In the genomic region with DNA sequence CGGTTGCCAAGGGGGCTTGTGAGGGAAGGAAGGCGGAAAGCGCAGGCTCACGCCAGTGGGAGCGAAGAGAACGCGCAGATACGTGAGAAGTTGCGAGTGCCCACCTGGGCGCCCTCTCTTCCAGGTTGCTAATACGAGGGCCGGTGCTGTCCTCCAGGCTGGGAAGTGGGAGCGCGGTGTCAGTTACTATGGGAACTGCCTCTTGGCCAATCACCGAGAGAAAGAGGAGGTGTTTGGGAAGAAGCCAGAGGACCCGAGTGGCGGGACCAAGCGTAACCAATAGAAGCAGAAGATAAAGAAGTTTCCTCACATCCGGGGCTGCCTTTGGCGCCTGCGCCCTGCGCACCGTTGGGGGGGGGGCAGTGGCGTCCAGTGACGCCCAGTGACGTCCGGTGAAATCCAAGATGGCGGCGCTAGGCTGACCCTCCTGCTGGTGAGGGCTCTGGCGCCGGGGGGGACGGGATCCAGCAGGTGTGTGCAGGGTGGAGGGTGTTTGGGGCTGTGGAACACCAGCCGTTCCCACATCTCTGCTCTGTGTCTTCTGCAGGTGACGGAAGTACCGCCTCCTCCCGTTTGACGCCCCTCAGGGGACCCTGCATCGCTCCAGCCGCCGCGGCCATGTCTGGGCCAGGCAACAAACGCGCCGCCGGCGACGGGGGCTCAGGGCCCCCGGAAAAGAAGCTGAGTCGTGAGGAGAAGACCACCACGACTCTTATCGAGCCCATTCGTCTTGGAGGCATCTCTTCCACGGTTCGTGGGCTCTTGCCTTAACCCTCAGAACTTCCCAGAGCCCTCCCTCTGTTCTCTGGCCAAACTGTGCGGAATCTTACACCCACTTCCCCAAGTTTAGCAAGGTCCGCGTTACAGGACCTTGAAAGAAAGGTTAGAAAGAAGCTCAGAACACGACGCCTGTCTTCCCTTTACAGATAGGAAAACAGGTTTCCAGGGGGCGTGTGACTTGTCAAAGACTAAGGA, we compare ENCODE assay signal across 8 cellular contexts. TPM values are rescaled to one million over a fixed set of nuclear protein-coding genes. Genes with fewer than 3 reads are reported as not detected.
DNase-seq lines count a peak whose midpoint lies in the region; ATAC-seq and TF ChIP-seq lines count a peak whose summit lies in the region.

A gene (minus strand): TSS at position 135 of the 975 bp plus-strand sequence. CDS start 314 bp downstream, outside the sequence.
A gene (plus strand): TSS at position 395 of the 975 bp plus-strand sequence. CDS start 224 bp downstream, at position 619.

- H3K27ac Mint-ChIP-seq in activated T-cell treated with anti-CD3 and anti-CD28 coated beads, Interleukin-2, amount 50 U/mL, for 72 hours, result peak within 1 kb of the TSS; percentile 93

- peaks cover 28% of the 10 kb centered on the region for H3K4me1 Mint-ChIP-seq in activated T-cell treated with anti-CD3 and anti-CD28 coated beads, Interleukin-2, amount 50 U/mL, for 72 hours (ENCODE audit: low read depth)

- H3K36me3 Mint-ChIP-seq in activated T-cell treated with anti-CD3 and anti-CD28 coated beads, Interleukin-2, amount 50 U/mL, for 72 hours (ENCODE audit: insufficient read depth in 2 of 2), result peaks cover 3 to 16% of the 10 kb centered on the region in 2 donors

- WGBS in esophagus squamous epithelium, 2 donors, result 0 to 1% methylated on average over 15 to 30 of the region's 60 CpGs

- H4K20me1 ChIP-seq in KMS-11 (ENCODE audit: insufficient read depth), result no peaks in the 10 kb centered on the region

- peak within 1 kb of the TSS; percentile 97 for H3K4me2 ChIP-seq in KMS-11

- peak; percentile 98 for DNase-seq in DMS79 treated with DMSO at 0.1 percent for 48 hours (lab: John Stamatoyannopoulos, UW)
- peak; percentile 95 for DNase-seq in Panc1 (ENCODE audit: low read depth, low spot score)
- DNase-seq in activated T-cell treated with anti-CD3 and anti-CD28 coated beads, Interleukin-2, amount 50 U/mL, for 72 hours, result peak; percentile 95 to 96
- peak; percentile 77 for DNase-seq in esophagus squamous epithelium (lab: John Stamatoyannopoulos, UW)
- DNase-seq in stimulated activated CD8-positive, alpha-beta memory T cell treated with anti-CD3 and anti-CD28 coated beads, Interleukin-7, amount 100 ng/mL, for 24 hours (ENCODE audit: low read depth), result peak; percentile 82

- TSS peak; percentile 74 for BruUV-seq in Panc1 (replicated peaks; lab: Mats Ljungman, UMichigan)

- no peaks in the 10 kb centered on the region for H3K9me3 Mint-ChIP-seq in activated T-cell treated with anti-CD3 and anti-CD28 coated beads, Interleukin-2, amount 50 U/mL, for 72 hours

- in situ Hi-C loops in Panc1 (cut with HindIII; ENCODE audit: low pct_unique_long_range_greater_than_20kb, low sequenced_read_pairs), result no loop called here

- H3K27me3 ChIP-seq in KMS-11 (ENCODE audit: insufficient read depth, low read depth) (no peaks in the 10 kb centered on the region), Panc1 (ENCODE audit: control insufficient read depth, insufficient read depth, low read length) (no peaks in the 10 kb centered on the region), esophagus squamous epithelium (no peaks in the 10 kb centered on the region), muscle layer of duodenum (ENCODE audit: low read depth, low read length) (no peaks in the 10 kb centered on the region)

- TF ChIP-seq CTCF in KMS-11 (conservative IDR thresholded peaks at IDR 0.05; ENCODE audit: low read depth, low read length) (no peak), Panc1 (IDR thresholded peaks at IDR 0.05) (no peak), esophagus squamous epithelium (IDR thresholded peaks at IDR 0.05) (peak in 1 of 6 experiments; percentile 16)

- ATAC-seq in GM21786 (IDR thresholded peaks at IDR 0.05; ENCODE audit: unreplicated experiment), result peak; percentile 86
- ATAC-seq in Panc1, result peak; percentile 96
- ATAC-seq in activated T-cell treated with anti-CD3 and anti-CD28 coated beads, Interleukin-2, amount 50 U/mL, for 72 hours (replicated peaks in 1 of 2), result peak; percentile 94 to 97

- H3K9ac ChIP-seq in KMS-11, result peak within 1 kb of the TSS; percentile 54

- peaks cover 19% of the 10 kb centered on the region for H3K79me2 ChIP-seq in KMS-11 (ENCODE audit: insufficient read depth, low read depth)

- no peak within 1 kb of the TSS for H3K4me3 ChIP-seq in KMS-11 (IDR thresholded peaks at IDR 0.05; ENCODE audit: insufficient read depth, low read depth, low read length)
- H3K4me3 ChIP-seq in Panc1 (ENCODE audit: low read depth in 2 of 2, low read length in 2 of 2), result peak within 1 kb of the TSS; percentile 98
- peak within 1 kb of the TSS; percentile 60 to 95 (median 84) for H3K4me3 ChIP-seq in esophagus squamous epithelium
- H3K4me3 ChIP-seq in muscle layer of duodenum (ENCODE audit: low read depth in 1 of 2, low read length in 2 of 2), result peak within 1 kb of the TSS; percentile 93 to 95

- POLR2A ChIA-PET in Panc1 (lab: Charles Lee), result interaction anchor here (0.5 kb wide), 1 partner anchor 45 kb away, joined by 6 read pairs; no protein-coding TSS in a partner anchor

- CTCF ChIA-PET in Panc1 (lab: Charles Lee), result no interaction called here

- H3K27ac ChIP-seq in KMS-11, result peak within 1 kb of the TSS; percentile 34
- peak within 1 kb of the TSS; percentile 92 for H3K27ac ChIP-seq in Panc1 (ENCODE audit: low read length)
- H3K27ac ChIP-seq in esophagus squamous epithelium, result peak within 1 kb of the TSS; percentile 92 to 98 (median 94)
- peak within 1 kb of the TSS; percentile 92 for H3K27ac ChIP-seq in muscle layer of duodenum (ENCODE audit: low read length)

- H3K27me3 Mint-ChIP-seq in activated T-cell treated with anti-CD3 and anti-CD28 coated beads, Interleukin-2, amount 50 U/mL, for 72 hours (ENCODE audit: low read depth), result no peaks in the 10 kb centered on the region

- peak within 1 kb of the TSS; percentile 93 to 97 for H3K4me3 Mint-ChIP-seq in activated T-cell treated with anti-CD3 and anti-CD28 coated beads, Interleukin-2, amount 50 U/mL, for 72 hours

- H3K4me1 ChIP-seq in KMS-11 (ENCODE audit: low read depth, poor library complexity, severe bottlenecking) (peaks cover 21% of the 10 kb centered on the region), Panc1 (ENCODE audit: control insufficient read depth, insufficient read depth, low read length) (peaks cover 25% of the 10 kb centered on the region), esophagus squamous epithelium (peaks cover 16 to 40% (median 18%) of the 10 kb centered on the region in 3 donors), muscle layer of duodenum (ENCODE audit: control insufficient read depth in 1 of 2, insufficient read depth in 2 of 2, low read length in 2 of 2) (peaks cover 9 to 26% of the 10 kb centered on the region in 2 donors)

- H3K9me3 ChIP-seq in Panc1 (ENCODE audit: control insufficient read depth, insufficient read depth, low read depth, low read length) (no peaks in the 10 kb centered on the region), esophagus squamous epithelium (no peaks in the 10 kb centered on the region), muscle layer of duodenum (ENCODE audit: control insufficient read depth in 1 of 2, low read length in 2 of 2) (no peaks in the 10 kb centered on the region)

- peak in 2 of 4 donors; percentile 66 to 86 for TF ChIP-seq POLR2A in esophagus squamous epithelium (IDR thresholded peaks at IDR 0.05)

- intact Hi-C loops in Panc1 (cut with micrococcal nuclease; ENCODE audit: unreplicated experiment) (no loop called here), esophagus squamous epithelium (cut with DNase I) (no loop called here)

- H2AFZ ChIP-seq in KMS-11 (ENCODE audit: low read depth), result peak within 1 kb of the TSS; percentile 94

- peaks cover 11% of the 10 kb centered on the region; the same call in 1 of the 2 replicates for H3K36me3 ChIP-seq in KMS-11 (ENCODE audit: insufficient read depth)
- H3K36me3 ChIP-seq in Panc1 (ENCODE audit: control insufficient read depth, insufficient read depth, low read length), result peaks cover 22% of the 10 kb centered on the region
- H3K36me3 ChIP-seq in esophagus squamous epithelium, result peaks cover 30 to 56% (median 32%) of the 10 kb centered on the region in 3 donors
- peaks cover 33 to 46% of the 10 kb centered on the region in 2 donors for H3K36me3 ChIP-seq in muscle layer of duodenum (ENCODE audit: control insufficient read depth in 1 of 2, insufficient read depth in 2 of 2, low read length in 2 of 2)

RNA-seq across cellular contexts. Expression of the first gene that starts in this region (rescaled TPM):
- total RNA-seq in Panc1 (2021; ENCODE audit: unreplicated experiment) (21.0 TPM), esophagus squamous epithelium (1 to 10 TPM in 3 of 4 donors, not detected in 1; 1.3 to 5.0 (median 3.4) TPM)
- polyA plus RNA-seq in Panc1 (2012; ENCODE audit: insufficient read length), result 13.2 TPM
- total RNA-seq in activated T-cell treated with anti-CD3 and anti-CD28 coated beads, Interleukin-2, amount 50 U/mL, for 72 hours, result 1 to 10 TPM; 3.2 to 4.7 TPM

RNA-seq across cellular contexts. Expression of the second gene that starts in this region (rescaled TPM):
- total RNA-seq in Panc1 (2021; ENCODE audit: unreplicated experiment), result 114 TPM
- 86.3 TPM for polyA plus RNA-seq in Panc1 (2012; ENCODE audit: insufficient read length)
- total RNA-seq in activated T-cell treated with anti-CD3 and anti-CD28 coated beads, Interleukin-2, amount 50 U/mL, for 72 hours, result 10 to 100 TPM; 60.2 to 63.5 TPM
- total RNA-seq in esophagus squamous epithelium, result 10 to 100 TPM; 53.8 to 81.1 (median 73.4) TPM

Comparison
In these comparisons a context has a peak if more than half of its experiments do, and no peak if none do; other contexts are left out.
1. H3K27ac ChIP-seq: peak in every context shown above with its lines; median percentile 94 in esophagus squamous epithelium; 92 in Panc1; 92 in muscle layer of duodenum; 34 in KMS-11.